Comparison of ENCODE assay signal across 26 cellular contexts in genomic region chr16:3607634-3608033, GRCh38.
"Had no signal": no experiment of that assay in that cellular context is flagged by ENCODE, and none has a peak within 500 bp of the region (broad histone marks: within the 10 kb centered on the region; RNA-seq: fewer than 3 reads in every experiment).

No MANE protein-coding gene starts in this region.

- DNase-seq: activated CD4-positive, alpha-beta memory T cell treated with anti-CD3 and anti-CD28 coated beads for 36 hours; activated CD4-positive, alpha-beta T cell treated with anti-CD3 and anti-CD28 coated beads, Interleukin-2, amount 10 ng/mL, durations not matched to agents 24 days and 14 days; activated CD4-positive, CD25-positive, alpha-beta regulatory T cell treated with anti-CD3 and anti-CD28 coated beads, Interleukin-2, amount 50 U/mL, for 72 hours; activated CD8-positive, alpha-beta memory T cell treated with anti-CD3 and anti-CD28 coated beads, Interleukin-2, amount 50 U/mL, for 4 hours; activated gamma-delta T cell treated with Interleukin-2 at 50 U/mL for 16 hours; activated naive CD4-positive, alpha-beta T cell treated with anti-CD3 and anti-CD28 coated beads, Interleukin-2, amount 50 U/mL, for 16 hours; activated T-cell treated with anti-CD3 and anti-CD28 coated beads, Interleukin-2, amount 50 U/mL, for 1 hour; amniotic stem cell; brain microvascular endothelial cell; effector memory CD4-positive, alpha-beta T cell; glutamatergic neuron; kidney; left colon; mammary epithelial cell; naive thymus-derived CD4-positive, alpha-beta T cell; occipital lobe; posterior cingulate gyrus; right cardiac atrium; stimulated activated CD4-positive, alpha-beta T cell treated with anti-CD3 and anti-CD28 coated beads, Interleukin-15, amount 100 ng/mL, for 24 hours; stimulated activated CD4-positive, alpha-beta T cell treated with anti-CD3 and anti-CD28 coated beads, Interleukin-2, amount 100 ng/mL, for 24 hours; stimulated activated naive CD8-positive, alpha-beta T cell treated with anti-CD3 and anti-CD28 coated beads, Interleukin-15, Interleukin-2, amounts not matched to agents 100 U/mL and 50 U/mL, for 24 hours; T-helper 17 cell; T1000; testis; transverse colon; WERI-Rb-1 had no signal
